Comparison of ENCODE assay signal across 14 cellular contexts in the genomic region with DNA sequence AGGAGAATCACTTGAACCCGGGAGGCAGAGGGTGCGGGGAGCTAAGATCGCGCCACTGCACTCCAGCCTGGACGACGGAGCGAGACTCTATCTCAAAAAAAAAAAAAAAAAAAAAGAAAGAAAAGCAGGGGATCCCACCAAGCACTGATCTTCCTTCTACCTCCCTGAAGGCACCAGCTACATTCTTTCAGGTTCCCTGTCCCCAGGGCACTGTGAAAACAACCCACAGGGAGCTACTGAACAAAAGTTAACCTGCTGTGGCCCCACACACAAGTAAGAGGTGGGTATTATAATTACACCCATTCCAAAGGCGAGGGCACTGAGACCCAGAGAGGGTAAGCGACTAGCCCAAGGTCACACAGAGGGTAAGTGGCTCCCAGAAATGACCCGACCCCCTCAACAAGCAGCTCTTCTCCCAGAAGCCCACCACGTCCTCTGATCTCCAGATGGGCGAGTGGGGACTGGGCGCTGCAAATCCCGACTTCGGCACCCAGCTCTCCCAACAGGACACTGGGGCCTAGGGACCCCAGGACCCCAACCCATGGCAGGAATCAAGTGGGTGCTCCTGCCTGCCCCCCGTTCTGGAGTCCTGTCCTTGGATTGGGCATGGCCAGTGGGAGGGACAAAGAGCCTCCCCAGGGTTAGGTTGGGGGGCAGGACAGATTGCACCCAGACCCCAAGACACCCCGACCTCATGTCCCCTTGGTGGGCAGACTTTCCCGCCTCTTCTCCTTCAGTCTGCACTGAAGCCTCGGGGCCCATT. TPM values are rescaled to one million over a fixed set of nuclear protein-coding genes. Genes with fewer than 3 reads are reported as not detected.
A peak's percentile ranks its signal among the peaks of the same experiment; 100 is the strongest.
DNase-seq lines count a peak whose midpoint lies in the region; ATAC-seq and TF ChIP-seq lines count a peak whose summit lies in the region.
"Had no signal": no experiment of that assay in that cellular context is flagged by ENCODE, and none has a peak within 500 bp of the region (broad histone marks: within the 10 kb centered on the region; RNA-seq: fewer than 3 reads in every experiment).

No MANE protein-coding gene starts in this region.

- no peak overlapping the region for H2AFZ ChIP-seq in Loucy (ENCODE audit: low read length)
- no peak overlapping the region for H2AFZ ChIP-seq in trophoblast cell (ENCODE audit: insufficient read depth, low read length, poor library complexity)

- H3K14ac ChIP-seq in trophoblast cell (ENCODE audit: low read length): no peak overlapping the region

- H3K27ac ChIP-seq in trophoblast cell (ENCODE audit: low read depth, low read length): peak overlapping the region; percentile 42
- H3K27ac ChIP-seq: WERI-Rb-1 had no signal

- H2BK5ac ChIP-seq in trophoblast cell (ENCODE audit: low read depth, low read length, poor library complexity): no peak overlapping the region

- H3K9ac ChIP-seq in Loucy (ENCODE audit: low read depth, low read length, poor library complexity, severe bottlenecking): peak overlapping the region; percentile 92
- H3K9ac ChIP-seq in trophoblast cell (ENCODE audit: low read length): no peak overlapping the region

- ATAC-seq in activated T-cell treated with anti-CD3 and anti-CD28 coated beads, Interleukin-2, amount 50 U/mL, for 4 hours: no peak
- no peak for ATAC-seq in central memory CD8-positive, alpha-beta T cell (replicated peaks; ENCODE audit: extremely low read depth, poor library complexity, severe bottlenecking)
- no peak for ATAC-seq in GM21786 (IDR thresholded peaks at IDR 0.05; ENCODE audit: unreplicated experiment)

- peak overlapping the region; percentile 88 for H3K4me3 Mint-ChIP-seq in activated T-cell treated with anti-CD3 and anti-CD28 coated beads, Interleukin-2, amount 50 U/mL, for 4 hours
- H3K4me3 Mint-ChIP-seq in central memory CD8-positive, alpha-beta T cell: peak overlapping the region; percentile 77

- peak overlapping the region; percentile 47 for H4K12ac ChIP-seq in trophoblast cell (ENCODE audit: low read depth, low read length)

- H2BK12ac ChIP-seq in trophoblast cell (ENCODE audit: low read length): no peak overlapping the region

- H3K4me1 ChIP-seq in Loucy (ENCODE audit: insufficient read depth, low read length, poor library complexity, severe bottlenecking): peaks cover 23% of the 10 kb centered on the region
- peaks cover 15 to 20% of the 10 kb centered on the region in 2 experiments for H3K4me1 ChIP-seq in trophoblast cell (ENCODE audit: control insufficient read depth in 1 of 2, insufficient read depth in 2 of 2, low read length in 2 of 2)

- H2AK5ac ChIP-seq in trophoblast cell (ENCODE audit: low read length): no peak overlapping the region

- peaks cover 3% of the 10 kb centered on the region for H3K36me3 Mint-ChIP-seq in activated T-cell treated with anti-CD3 and anti-CD28 coated beads, Interleukin-2, amount 50 U/mL, for 4 hours (ENCODE audit: insufficient read depth)
- H3K36me3 Mint-ChIP-seq in central memory CD8-positive, alpha-beta T cell (ENCODE audit: insufficient read depth): no peaks in the 10 kb centered on the region

- no peaks in the 10 kb centered on the region for H3K9me3 Mint-ChIP-seq in activated T-cell treated with anti-CD3 and anti-CD28 coated beads, Interleukin-2, amount 50 U/mL, for 4 hours
- no peaks in the 10 kb centered on the region for H3K9me3 Mint-ChIP-seq in central memory CD8-positive, alpha-beta T cell

- no peaks in the 10 kb centered on the region for H3K27me3 Mint-ChIP-seq in activated T-cell treated with anti-CD3 and anti-CD28 coated beads, Interleukin-2, amount 50 U/mL, for 4 hours (ENCODE audit: low read depth)
- no peaks in the 10 kb centered on the region for H3K27me3 Mint-ChIP-seq in central memory CD8-positive, alpha-beta T cell

- H3K4me2 ChIP-seq in Loucy (ENCODE audit: low read depth, low read length, poor library complexity, severe bottlenecking): peak overlapping the region; percentile 100
- no peak overlapping the region for H3K4me2 ChIP-seq in trophoblast cell (ENCODE audit: low read length)

- no peak for TF ChIP-seq CTCF in Loucy (conservative IDR thresholded peaks at IDR 0.05; ENCODE audit: low read length)

- whole genome bisulfite sequencing in trophoblast cell (ENCODE audit: extremely low coverage, insufficient coverage, insufficient read length): no CpG with 5 or more reads among the region's 19 CpGs

- peak overlapping the region; percentile 100 for H3K4ac ChIP-seq in trophoblast cell (ENCODE audit: low read depth, low read length)

- peak overlapping the region; percentile 85 for H3K27ac Mint-ChIP-seq in central memory CD8-positive, alpha-beta T cell (ENCODE audit: low read depth)

- H3K9me3 ChIP-seq in Loucy (ENCODE audit: insufficient read depth, low read depth, low read length): no peaks in the 10 kb centered on the region
- H3K9me3 ChIP-seq in trophoblast cell (ENCODE audit: insufficient read depth, low read depth, low read length): no peaks in the 10 kb centered on the region

- peaks cover 14% of the 10 kb centered on the region for H3K79me1 ChIP-seq in trophoblast cell (ENCODE audit: low read length)

- no peak overlapping the region for H4K8ac ChIP-seq in trophoblast cell (ENCODE audit: low read depth, low read length)

- H3K4me1 Mint-ChIP-seq in activated T-cell treated with anti-CD3 and anti-CD28 coated beads, Interleukin-2, amount 50 U/mL, for 4 hours (ENCODE audit: low read depth): peaks cover 16% of the 10 kb centered on the region
- H3K4me1 Mint-ChIP-seq in central memory CD8-positive, alpha-beta T cell: peaks cover 22% of the 10 kb centered on the region

- DNase-seq in activated T-cell treated with anti-CD3 and anti-CD28 coated beads, Interleukin-2, amount 50 U/mL, for 4 hours: no peak
- DNase-seq in activated T-cell treated with anti-CD3 and anti-CD28 coated beads for 4 hours (no peak), trophoblast cell (peak in 1 of 2 donors; percentile 39), hippocampal formation (lab: John Stamatoyannopoulos, UW) (no peak)
- no peak for DNase-seq in central memory CD8-positive, alpha-beta T cell (ENCODE audit: low spot score in 2 of 2)
- DNase-seq in effector CD8-positive, alpha-beta T cell (lab: John Stamatoyannopoulos, UW): no peak
- DNase-seq: NCI-H1694; nucleus accumbens; OCI-M1; stimulated activated CD4-positive, alpha-beta T cell treated with anti-CD3 and anti-CD28 coated beads, Interleukin-2, amount 100 ng/mL, for 48 hours; substantia nigra; WERI-Rb-1 had no signal

- peaks cover 42% of the 10 kb centered on the region for H4K20me1 ChIP-seq in Loucy (ENCODE audit: insufficient read depth, low read length, poor library complexity, severe bottlenecking)

- peak overlapping the region; percentile 17 for H4K91ac ChIP-seq in trophoblast cell (ENCODE audit: low read depth, low read length)

- 0 out of 2 replicates have a peak, but pooled peaks cover 3% of the 10 kb centered on the region for H3F3A ChIP-seq in Loucy (ENCODE audit: low read depth)

- H3K18ac ChIP-seq in trophoblast cell (ENCODE audit: low read length): peak overlapping the region; percentile 18

- H3K23ac ChIP-seq in trophoblast cell (ENCODE audit: low read length): no peak overlapping the region

- H3K4me3 ChIP-seq in Loucy (ENCODE audit: low read length, poor library complexity, severe bottlenecking): peak overlapping the region; percentile 89
- no peak overlapping the region for H3K4me3 ChIP-seq in trophoblast cell (ENCODE audit: low read depth, low read length)

- H3K27me3 ChIP-seq in Loucy (ENCODE audit: insufficient read depth, low read length, poor library complexity, severe bottlenecking): peaks cover 6% of the 10 kb centered on the region
- no peaks in the 10 kb centered on the region for H3K27me3 ChIP-seq in trophoblast cell (ENCODE audit: insufficient read depth, low read length)

- H3K36me3 ChIP-seq in Loucy (ENCODE audit: insufficient read depth, low read length) (no peaks in the 10 kb centered on the region), trophoblast cell (ENCODE audit: control insufficient read depth in 1 of 2, insufficient read depth in 2 of 2, low read length in 2 of 2) (peaks cover 22 to 24% of the 10 kb centered on the region in 2 experiments)

- H3K9me2 ChIP-seq in Loucy (replicated peaks; ENCODE audit: low read depth, low read length): no peaks in the 10 kb centered on the region

- peak overlapping the region; percentile 41 for H2BK120ac ChIP-seq in trophoblast cell (ENCODE audit: insufficient read depth, low read length, poor library complexity)

- H3K79me2 ChIP-seq in Loucy (ENCODE audit: insufficient read depth, low read length) (peaks cover 74% of the 10 kb centered on the region), trophoblast cell (ENCODE audit: control insufficient read depth, insufficient read depth, low read length, poor library complexity) (peaks cover 46% of the 10 kb centered on the region)

RNA-seq across cellular contexts. Expression of a gene that starts 2.4 kb away (rescaled TPM):
- total RNA-seq in activated T-cell treated with anti-CD3 and anti-CD28 coated beads, Interleukin-2, amount 50 U/mL, for 4 hours: 10 to 100 TPM; 90.9 to 98.3 (median 92.0) TPM
- 103 and 105 TPM in 2 replicates for polyA plus RNA-seq in trophoblast cell (2013)

RNA-seq across cellular contexts. Expression of a gene that starts 21.5 kb away (rescaled TPM):
- total RNA-seq in activated T-cell treated with anti-CD3 and anti-CD28 coated beads, Interleukin-2, amount 50 U/mL, for 4 hours: 10 to 100 TPM; 67.4 to 75.5 (median 72.8) TPM
- polyA plus RNA-seq in trophoblast cell (2013): 89.4 and 93.2 TPM in 2 replicates

RNA-seq across cellular contexts. Expression of a gene that starts 27.0 kb away (rescaled TPM):
- 100 to 1,000 TPM; 273 to 326 (median 286) TPM for total RNA-seq in activated T-cell treated with anti-CD3 and anti-CD28 coated beads, Interleukin-2, amount 50 U/mL, for 4 hours
- polyA plus RNA-seq in trophoblast cell (2013): 79.5 and 82.1 TPM in 2 replicates
